Comparison of ENCODE assay signal across 25 cellular contexts in the genomic region with DNA sequence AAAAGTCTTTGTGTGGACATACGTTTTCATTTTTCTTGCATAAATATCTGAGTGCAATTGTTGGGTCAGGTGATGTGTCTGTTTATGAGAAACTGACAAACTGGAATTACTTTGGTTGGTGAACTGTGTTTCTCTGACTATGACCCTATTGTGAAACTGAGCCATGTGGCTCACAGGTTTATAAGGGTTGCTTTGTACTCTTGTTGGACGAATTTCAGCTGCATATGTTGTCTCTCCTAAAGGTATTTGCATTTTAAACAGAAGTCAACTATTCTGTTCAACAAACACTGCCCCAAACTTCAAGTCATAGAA. TPM values are rescaled to one million over a fixed set of nuclear protein-coding genes. Genes with fewer than 3 reads are reported as not detected.
DNase-seq lines count a peak whose midpoint lies in the region; ATAC-seq and TF ChIP-seq lines count a peak whose summit lies in the region.
"Had no signal": no experiment of that assay in that cellular context is flagged by ENCODE, and none has a peak within 500 bp of the region (broad histone marks: within the 10 kb centered on the region; RNA-seq: fewer than 3 reads in every experiment).

No MANE protein-coding gene starts in this region.

- DNase-seq in HFF-Myc (ENCODE audit: extremely low read depth, low read depth) = peak; percentile 27
- DNase-seq in amniotic epithelial cell (ENCODE audit: low read depth) = peak; percentile 81
- DNase-seq in globus pallidus (ENCODE audit: low spot score) = peak; percentile 33
- no peak for DNase-seq in Right ventricle myocardium inferior (ENCODE audit: missing footprints)
- DNase-seq: BE2C; brain microvascular endothelial cell; Caco-2; DMS79; effector memory CD4-positive, alpha-beta T cell; esophagus squamous epithelium; glutamatergic neuron; KG1; NCI-H1436; NCI-H2107; NCI-H446; stimulated activated CD8-positive, alpha-beta memory T cell treated with anti-CD3 and anti-CD28 coated beads, Interleukin-4, amount 100 ng/mL, for 48 hours had no signal

- intact Hi-C loops in Right ventricle myocardium inferior (cut with DNase I) = no loop called here

- TF ChIP-seq CTCF in 22Rv1 (IDR thresholded peaks at IDR 0.05) (no peak), HFF-Myc (IDR thresholded peaks at IDR 0.05; ENCODE audit: low read depth, low read length, missing control alignments) (no peak)

- no peak for ATAC-seq in GM18870 (IDR thresholded peaks at IDR 0.05; ENCODE audit: unreplicated experiment)
- no peak for ATAC-seq in Right ventricle myocardium inferior
- ATAC-seq in GM19463 (IDR thresholded peaks at IDR 0.05; ENCODE audit: unreplicated experiment) = no peak
- ATAC-seq in HG03520 (IDR thresholded peaks at IDR 0.05; ENCODE audit: unreplicated experiment) = no peak

- no peak overlapping the region for H3K4me3 ChIP-seq in HFF-Myc (replicated peaks; ENCODE audit: low read depth, low read length)
- H3K4me3 ChIP-seq: esophagus squamous epithelium, SK-N-MC had no signal

- H3K27ac ChIP-seq in 22Rv1 = 0 out of 2 replicates have a peak overlapping the region, but pooled peaks have one; percentile 34
- H3K27ac ChIP-seq: brain microvascular endothelial cell, esophagus squamous epithelium, neutrophil, SK-N-MC had no signal

RNA-seq across cellular contexts. Expression of a gene that starts 34.4 kb away (rescaled TPM):
- 9.5 TPM for total RNA-seq in Right ventricle myocardium inferior
- total RNA-seq: HT1080, lung microvascular endothelial cell, pulmonary artery endothelial cell had no signal
